Comparison of ENCODE assay signal across 9 cellular contexts in the genomic region with DNA sequence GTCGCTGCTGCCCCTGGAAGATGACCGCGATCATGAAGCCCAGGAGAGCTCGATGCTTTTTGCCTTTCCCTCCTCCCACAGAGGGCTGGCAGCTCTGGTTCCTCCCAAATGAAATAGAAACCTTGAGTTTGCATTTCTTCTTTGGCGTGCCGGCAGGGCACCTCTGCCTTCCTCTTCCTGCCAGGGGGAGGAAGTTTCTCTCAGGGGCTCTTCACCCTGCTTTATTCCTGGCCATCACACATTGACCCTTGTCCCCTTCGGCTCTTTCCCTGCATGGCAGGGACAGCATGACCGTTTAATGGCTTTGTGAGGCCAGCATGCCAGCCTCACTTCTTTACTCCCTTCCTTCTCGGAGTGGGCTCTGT. TPM values are rescaled to one million over a fixed set of nuclear protein-coding genes. Genes with fewer than 3 reads are reported as not detected.
DNase-seq lines count a peak whose midpoint lies in the region; ATAC-seq, FAIRE-seq and TF ChIP-seq lines count a peak whose summit lies in the region.
"Had no signal": no experiment of that assay in that cellular context is flagged by ENCODE, and none has a peak within 500 bp of the region (broad histone marks: within the 10 kb centered on the region; RNA-seq: fewer than 3 reads in every experiment).

No MANE protein-coding gene starts in this region.

- POLR2A ChIA-PET in WTC11 (lab: Charles Lee): no interaction called here

- no peak for DNase-seq in H9
- no peak for DNase-seq in WTC11 (ENCODE audit: low spot score)
- no peak for DNase-seq in keratinocyte (ENCODE audit: low read depth, low spot score)
- no peak for DNase-seq in smooth muscle cell (lab: John Stamatoyannopoulos, UW; ENCODE audit: unreplicated experiment)
- no peak for DNase-seq in Ammon's horn (ENCODE audit: low spot score)
- DNase-seq in HCEC 1CT: no peak

- no peak overlapping the region for H3K18ac ChIP-seq in H9 (ENCODE audit: insufficient read length, low read depth, low read length)

- peak overlapping the region; percentile 58 to 89 (median 60) for H3K27ac Mint-ChIP-seq in H9
- H3K27ac Mint-ChIP-seq in WTC11: peak overlapping the region; percentile 91
- H3K27ac Mint-ChIP-seq: activated naive CD4-positive, alpha-beta T cell treated with anti-CD3 and anti-CD28 coated beads, Interleukin-2, amount 50 U/mL, for 24 hours had no signal

- H3F3A ChIP-seq in smooth muscle cell (ENCODE audit: low read depth): peaks cover 17% of the 10 kb centered on the region

- H2BK120ac ChIP-seq in H9 (ENCODE audit: low read depth, low read length, poor library complexity, severe bottlenecking): no peak overlapping the region

- no peak for FAIRE-seq in keratinocyte (lab: Jason Lieb, UNC)

- H3K27me3 Mint-ChIP-seq in H9 (ENCODE audit: low read depth): no peaks in the 10 kb centered on the region; the same call in none of the 2 replicates
- no peaks in the 10 kb centered on the region for H3K27me3 Mint-ChIP-seq in WTC11 (ENCODE audit: low read depth)
- H3K27me3 Mint-ChIP-seq: activated naive CD4-positive, alpha-beta T cell treated with anti-CD3 and anti-CD28 coated beads, Interleukin-2, amount 50 U/mL, for 24 hours had no signal

- H3K79me2 ChIP-seq in H9 (ENCODE audit: insufficient read depth, low read length) (peaks cover 21% of the 10 kb centered on the region; the same call in 1 of the 2 replicates), keratinocyte (ENCODE audit: control insufficient read depth, insufficient read depth, low read length) (peaks cover 90% of the 10 kb centered on the region), smooth muscle cell (ENCODE audit: low read depth) (peaks cover 86% of the 10 kb centered on the region)

- H4K5ac ChIP-seq in H9 (ENCODE audit: insufficient read length, low read depth, low read length): no peak overlapping the region

- no peak overlapping the region for H3K27ac ChIP-seq in H9 (ENCODE audit: insufficient read length, low read depth, low read length)
- peak overlapping the region; percentile 100 for H3K27ac ChIP-seq in keratinocyte (ENCODE audit: control insufficient read depth, insufficient read depth, low read length)
- peak overlapping the region; percentile 42 for H3K27ac ChIP-seq in smooth muscle cell (ENCODE audit: low read depth)

- TF ChIP-seq CTCF in H9 (conservative IDR thresholded peaks at IDR 0.05): no peak
- TF ChIP-seq CTCF in WTC11 (IDR thresholded peaks at IDR 0.05): no peak
- TF ChIP-seq CTCF in keratinocyte (optimal IDR thresholded peaks at IDR 0.05 in 1 of 3, IDR thresholded peaks at IDR 0.05 in 1 of 3, conservative IDR thresholded peaks at IDR 0.05 in 1 of 3; ENCODE audit: extremely low read depth in 1 of 3, insufficient read depth in 2 of 3, low read length in 3 of 3): no peak
- TF ChIP-seq CTCF in smooth muscle cell (IDR thresholded peaks at IDR 0.05; ENCODE audit: borderline replicate concordance, insufficient read depth, poor library complexity, severe bottlenecking): no peak

- H3K9me3 Mint-ChIP-seq in H9: no peaks in the 10 kb centered on the region
- no peaks in the 10 kb centered on the region for H3K9me3 Mint-ChIP-seq in WTC11
- H3K9me3 Mint-ChIP-seq: activated naive CD4-positive, alpha-beta T cell treated with anti-CD3 and anti-CD28 coated beads, Interleukin-2, amount 50 U/mL, for 24 hours had no signal

- no peaks in the 10 kb centered on the region for H3K27me3 ChIP-seq in H9 (ENCODE audit: insufficient read depth, low read length)
- H3K27me3 ChIP-seq in keratinocyte (ENCODE audit: control insufficient read depth, extremely low read depth, insufficient read depth, low read length): no peaks in the 10 kb centered on the region
- H3K27me3 ChIP-seq in smooth muscle cell (ENCODE audit: low read depth): no peaks in the 10 kb centered on the region

- H3K79me1 ChIP-seq in H9 (ENCODE audit: insufficient read depth, low read depth, low read length, poor library complexity, severe bottlenecking): peaks cover 2% of the 10 kb centered on the region

- no peak overlapping the region for H2AK5ac ChIP-seq in H9 (ENCODE audit: insufficient read length, low read length)

- peaks cover 50 to 62% of the 10 kb centered on the region in 2 experiments for H3K4me1 Mint-ChIP-seq in H9
- peaks cover 73% of the 10 kb centered on the region for H3K4me1 Mint-ChIP-seq in WTC11

- no peak overlapping the region for H2BK20ac ChIP-seq in H9 (ENCODE audit: low read depth, low read length, poor library complexity, severe bottlenecking)

- no peak overlapping the region for H3K4ac ChIP-seq in H9 (ENCODE audit: low read depth, low read length)

- no peak overlapping the region for H2AFZ ChIP-seq in H9 (ENCODE audit: low read length)
- no peak overlapping the region for H2AFZ ChIP-seq in keratinocyte (ENCODE audit: control insufficient read depth, low read length)
- H2AFZ ChIP-seq in smooth muscle cell (ENCODE audit: low read depth): no peak overlapping the region

- WGBS in H9 (ENCODE audit: extremely low coverage, insufficient read length, low lambda C conversion rate): no CpG with 5 or more reads among the region's 9 CpGs
- 92% methylated on average over 9 of the region's 9 CpGs for WGBS in smooth muscle cell (ENCODE audit: low lambda C conversion rate)

- dilution Hi-C loops in keratinocyte (cut with MboI; ENCODE audit: extremely low pct_ligation_motif_present, low sequenced_read_pairs): no loop called here

- H3K9ac ChIP-seq in H9 (ENCODE audit: extremely low read depth, insufficient read length, low read length): no peak overlapping the region
- peak overlapping the region; percentile 78 for H3K9ac ChIP-seq in keratinocyte (ENCODE audit: control insufficient read depth, extremely low read depth, insufficient read depth, low read length)
- no peak overlapping the region for H3K9ac ChIP-seq in smooth muscle cell (ENCODE audit: low read depth)

- no peak overlapping the region for H4K91ac ChIP-seq in H9 (ENCODE audit: insufficient read length, low read depth, low read length)

- H3K4me3 Mint-ChIP-seq in H9: peak overlapping the region in 1 of 2 experiments; percentile 28; a peak in 2 of 5 replicates
- H3K4me3 Mint-ChIP-seq in WTC11: no peak overlapping the region
- H3K4me3 Mint-ChIP-seq: activated naive CD4-positive, alpha-beta T cell treated with anti-CD3 and anti-CD28 coated beads, Interleukin-2, amount 50 U/mL, for 24 hours had no signal

- H3K56ac ChIP-seq in H9 (ENCODE audit: insufficient read length, low read depth, low read length): no peak overlapping the region

- H3K4me2 ChIP-seq in H9 (ENCODE audit: insufficient read depth, insufficient read length, low read length) (no peak overlapping the region), keratinocyte (ENCODE audit: control insufficient read depth, extremely low read depth, insufficient read depth, low read depth, low read length) (no peak overlapping the region), smooth muscle cell (no peak overlapping the region)

- no peak overlapping the region for H3K14ac ChIP-seq in H9 (ENCODE audit: insufficient read depth, low read length)

- H3K4me1 ChIP-seq in H9 (ENCODE audit: insufficient read depth, low read length) (peaks cover 14% of the 10 kb centered on the region; the same call in 1 of the 2 replicates), keratinocyte (ENCODE audit: control insufficient read depth, extremely low read depth, insufficient read depth, low read length) (peaks cover 91% of the 10 kb centered on the region), smooth muscle cell (ENCODE audit: low read depth) (peaks cover 32% of the 10 kb centered on the region)

- ATAC-seq in WTC11: no peak
- ATAC-seq in GM18498 (IDR thresholded peaks at IDR 0.05; ENCODE audit: unreplicated experiment): no peak
- no peak for ATAC-seq in HG02885 (IDR thresholded peaks at IDR 0.05; ENCODE audit: poor library complexity, unreplicated experiment)

- no peak overlapping the region for H3T11ph ChIP-seq in H9 (ENCODE audit: low read length)

- H3K9me3 ChIP-seq in H9 (ENCODE audit: control insufficient read depth, low read depth, low read length): no peaks in the 10 kb centered on the region
- H3K9me3 ChIP-seq in keratinocyte (ENCODE audit: control insufficient read depth, low read depth, low read length): no peaks in the 10 kb centered on the region
- no peaks in the 10 kb centered on the region for H3K9me3 ChIP-seq in smooth muscle cell (replicated peaks; ENCODE audit: low read depth)

- CTCF ChIA-PET in WTC11 (lab: Charles Lee): interaction anchor here (1.8 kb wide), 1 partner anchor 60 kb away, joined by 4 read pairs; no protein-coding TSS in a partner anchor

- no peak overlapping the region for H2BK15ac ChIP-seq in H9 (ENCODE audit: low read depth, low read length)

- no peaks in the 10 kb centered on the region for H4K20me1 ChIP-seq in H9 (ENCODE audit: control insufficient read depth, insufficient read depth, insufficient read length)
- peaks cover 2% of the 10 kb centered on the region for H4K20me1 ChIP-seq in keratinocyte (ENCODE audit: control insufficient read depth, extremely low read depth, insufficient read depth, low read length)
- peaks cover 76% of the 10 kb centered on the region for H4K20me1 ChIP-seq in smooth muscle cell (ENCODE audit: low read depth)

- no peak overlapping the region for H4K8ac ChIP-seq in H9 (replicated peaks; ENCODE audit: insufficient read length, low read depth, low read length)

- no peak overlapping the region for H2BK5ac ChIP-seq in H9 (ENCODE audit: insufficient read length, low read length)

- H2BK12ac ChIP-seq in H9 (ENCODE audit: insufficient read length, low read depth, low read length): no peak overlapping the region

- no peaks in the 10 kb centered on the region for H3K23me2 ChIP-seq in H9 (ENCODE audit: insufficient read length, low read depth, low read length, poor library complexity, severe bottlenecking)

- no peaks in the 10 kb centered on the region for H3K9me1 ChIP-seq in keratinocyte (ENCODE audit: control insufficient read depth, extremely low read depth, insufficient read depth, low read length)

- peaks cover 10 to 28% (median 28%) of the 10 kb centered on the region in 3 experiments; a peak in 6 of 7 replicates for H3K36me3 Mint-ChIP-seq in H9 (ENCODE audit: insufficient read depth in 1 of 3, low read depth in 3 of 3)
- peaks cover 11% of the 10 kb centered on the region for H3K36me3 Mint-ChIP-seq in WTC11
- H3K36me3 Mint-ChIP-seq: activated naive CD4-positive, alpha-beta T cell treated with anti-CD3 and anti-CD28 coated beads, Interleukin-2, amount 50 U/mL, for 24 hours had no signal

- H3K23ac ChIP-seq in H9 (ENCODE audit: insufficient read length, low read depth, low read length): no peak overlapping the region

- H3K36me3 ChIP-seq in keratinocyte (ENCODE audit: control insufficient read depth in 2 of 2, extremely low read depth in 1 of 2, insufficient read depth in 2 of 2, low read length in 2 of 2) (peaks cover 23 to 43% of the 10 kb centered on the region in 2 experiments), smooth muscle cell (ENCODE audit: low read depth) (no peaks in the 10 kb centered on the region)

- H3K4me3 ChIP-seq in keratinocyte (ENCODE audit: control insufficient read depth in 2 of 3, extremely low read depth in 1 of 3, insufficient read depth in 2 of 3, low read depth in 1 of 3, low read length in 3 of 3): no peak overlapping the region
- no peak overlapping the region for H3K4me3 ChIP-seq in smooth muscle cell

RNA-seq across cellular contexts. Expression of a gene that starts 47.9 kb away (rescaled TPM):
- total RNA-seq in H9 (2021) (369 and 386 TPM in 2 replicates), WTC11 (2021) (484 to 511 TPM (median 506 TPM) in 3 replicates), smooth muscle cell (311 TPM in 2 replicates)
- polyA plus RNA-seq in keratinocyte (463 to 720 TPM (median 526 TPM) in 3 replicates), smooth muscle cell (53.8 and 60.4 TPM in 2 replicates)
- 762 TPM for polyA plus RNA-seq in keratinocyte (2011; ENCODE audit: low read depth)
- 452 and 468 TPM in 2 replicates for polyA plus RNA-seq in keratinocyte (2011; cell fraction: cytosol; rRNA removed)
- polyA plus RNA-seq in keratinocyte (2011; cell fraction: nucleus; rRNA removed): 1,020 and 1,377 TPM in 2 replicates
- polyA plus RNA-seq in keratinocyte (2012; ENCODE audit: low replicate concordance): 537 and 1,150 TPM in 2 replicates
- polyA minus RNA-seq in keratinocyte: 417 to 1,584 TPM (median 501 TPM) in 3 replicates
- 376 TPM for polyA minus RNA-seq in keratinocyte (2011; cell fraction: cytosol; rRNA and poly(A)+ RNA removed)
- 400 and 697 TPM in 2 replicates for polyA minus RNA-seq in keratinocyte (2011; cell fraction: nucleus; rRNA and poly(A)+ RNA removed)

RNA-seq across cellular contexts. Expression of a gene that starts 49.0 kb away (rescaled TPM):
- total RNA-seq in H9 (2021) (10.3 and 10.5 TPM in 2 replicates), WTC11 (2021) (9.6 to 9.9 TPM (median 9.8 TPM) in 3 replicates), smooth muscle cell (3.2 and 5.5 TPM in 2 replicates)
- polyA plus RNA-seq in keratinocyte (5.6 to 20.4 TPM (median 6.0 TPM) in 3 replicates), smooth muscle cell (1.4 and 6.5 TPM in 2 replicates)
- 6.8 TPM for polyA plus RNA-seq in keratinocyte (2011; ENCODE audit: low read depth)
- polyA plus RNA-seq in keratinocyte (2011; cell fraction: cytosol; rRNA removed): 7.4 and 15.5 TPM in 2 replicates
- 32.9 and 44.6 TPM in 2 replicates for polyA plus RNA-seq in keratinocyte (2011; cell fraction: nucleus; rRNA removed)
- polyA plus RNA-seq in keratinocyte (2012; ENCODE audit: low replicate concordance): 4.6 and 7.5 TPM in 2 replicates
- 3.9 to 9.7 TPM (median 6.0 TPM) in 3 replicates for polyA minus RNA-seq in keratinocyte
- polyA minus RNA-seq in keratinocyte (2011; cell fraction: cytosol; rRNA and poly(A)+ RNA removed): 5.4 TPM
- 4.7 and 5.5 TPM in 2 replicates for polyA minus RNA-seq in keratinocyte (2011; cell fraction: nucleus; rRNA and poly(A)+ RNA removed)
